ENCODE assay signal across 2 cellular contexts in the genomic region with DNA sequence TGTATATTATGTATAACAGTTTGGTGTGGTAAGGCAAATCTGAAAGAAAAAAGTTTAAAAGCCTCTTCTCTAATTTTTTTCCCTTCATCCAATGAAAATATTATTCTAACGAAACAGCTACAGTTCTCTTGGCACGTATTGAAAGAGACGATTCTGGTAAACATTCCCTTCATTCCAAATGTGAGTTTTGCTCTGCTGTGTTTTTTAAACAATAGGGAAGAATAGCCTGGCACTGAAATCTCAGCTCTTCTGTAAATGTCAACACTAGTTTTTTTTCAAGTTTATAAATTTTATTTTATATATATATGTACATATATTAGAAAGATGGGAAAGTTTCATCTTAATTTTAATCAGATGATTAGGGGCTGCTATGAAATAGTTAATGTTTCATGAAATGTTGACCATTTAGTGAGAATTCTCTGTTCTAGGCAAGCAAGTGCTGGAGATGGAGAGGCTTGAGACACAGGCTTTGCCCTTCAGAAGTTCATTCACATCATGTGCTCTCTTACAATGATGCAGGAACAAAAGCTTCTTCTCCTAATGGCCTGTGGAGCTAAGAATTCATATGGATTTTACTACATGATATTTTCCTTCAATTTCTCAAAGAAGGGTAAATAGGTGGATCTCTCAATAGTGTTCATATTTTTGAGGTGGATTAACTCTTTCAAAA.
TF ChIP-seq lines count a peak whose summit lies in the region.

No MANE protein-coding gene starts in this region.

TF ChIP-seq in HepG2, 621 proteins besides CTCF, POLR2A, EP300 and RAD21:
- TF ChIP-seq SOX13 (IDR thresholded peaks at IDR 0.05): no peak
- peak in 1 of 2 experiments; percentile 64; a peak in 2 of 4 replicates for TF ChIP-seq SOX13 (CRISPR knock-in tag; conservative IDR thresholded peaks at IDR 0.05 in 1 of 2, IDR thresholded peaks at IDR 0.05 in 1 of 2)
- no peak for TF ChIP-seq GFI1 (CRISPR knock-in tag; IDR thresholded peaks at IDR 0.05; ENCODE audit: borderline replicate concordance)
- no peak for TF ChIP-seq ZNF253 (CRISPR knock-in tag; IDR thresholded peaks at IDR 0.05; ENCODE audit: borderline replicate concordance)
- TF ChIP-seq NFKB2 (CRISPR knock-in tag; IDR thresholded peaks at IDR 0.05; ENCODE audit: borderline replicate concordance): no peak
- TF ChIP-seq, protein P1, sequence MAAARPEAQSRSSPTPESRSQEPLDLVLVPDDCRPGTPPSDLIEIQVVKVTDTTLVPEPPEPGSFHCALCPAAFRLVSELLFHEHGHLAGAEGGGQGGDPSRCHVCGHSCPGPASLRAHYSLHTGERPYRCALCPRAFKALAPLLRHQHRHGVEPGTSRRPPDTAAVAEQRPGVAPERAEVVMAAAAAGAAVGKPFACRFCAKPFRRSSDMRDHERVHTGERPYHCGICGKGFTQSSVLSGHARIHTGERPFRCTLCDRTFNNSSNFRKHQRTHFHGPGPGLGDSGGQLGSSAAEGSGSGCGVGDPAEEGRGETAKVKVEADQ (CRISPR knock-in tag; IDR thresholded peaks at IDR 0.05; ENCODE audit: borderline replicate concordance): no peak
- TF ChIP-seq, protein P2, sequence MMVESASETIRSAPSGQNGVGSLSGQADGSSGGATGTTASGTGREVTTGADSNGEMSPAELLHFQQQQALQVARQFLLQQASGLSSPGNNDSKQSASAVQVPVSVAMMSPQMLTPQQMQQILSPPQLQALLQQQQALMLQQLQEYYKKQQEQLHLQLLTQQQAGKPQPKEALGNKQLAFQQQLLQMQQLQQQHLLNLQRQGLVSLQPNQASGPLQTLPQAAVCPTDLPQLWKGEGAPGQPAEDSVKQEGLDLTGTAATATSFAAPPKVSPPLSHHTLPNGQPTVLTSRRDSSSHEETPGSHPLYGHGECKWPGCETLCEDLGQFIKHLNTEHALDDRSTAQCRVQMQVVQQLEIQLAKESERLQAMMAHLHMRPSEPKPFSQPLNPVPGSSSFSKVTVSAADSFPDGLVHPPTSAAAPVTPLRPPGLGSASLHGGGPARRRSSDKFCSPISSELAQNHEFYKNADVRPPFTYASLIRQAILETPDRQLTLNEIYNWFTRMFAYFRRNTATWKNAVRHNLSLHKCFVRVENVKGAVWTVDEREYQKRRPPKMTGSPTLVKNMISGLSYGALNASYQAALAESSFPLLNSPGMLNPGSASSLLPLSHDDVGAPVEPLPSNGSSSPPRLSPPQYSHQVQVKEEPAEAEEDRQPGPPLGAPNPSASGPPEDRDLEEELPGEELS (CRISPR knock-in tag; IDR thresholded peaks at IDR 0.05): no peak
- TF ChIP-seq SOX5 (CRISPR knock-in tag; IDR thresholded peaks at IDR 0.05; ENCODE audit: borderline replicate concordance): peak; percentile 54; the same call in 1 of the 2 replicates
- no peak for TF ChIP-seq ZNF773 (CRISPR knock-in tag; IDR thresholded peaks at IDR 0.05; ENCODE audit: borderline replicate concordance)
- TF ChIP-seq ZNF772 (CRISPR knock-in tag; IDR thresholded peaks at IDR 0.05): no peak
- no peak for TF ChIP-seq YY1 (IDR thresholded peaks at IDR 0.05; ENCODE audit: insufficient read depth, insufficient replicate concordance, low read depth, low read length)
- TF ChIP-seq, protein P3, sequence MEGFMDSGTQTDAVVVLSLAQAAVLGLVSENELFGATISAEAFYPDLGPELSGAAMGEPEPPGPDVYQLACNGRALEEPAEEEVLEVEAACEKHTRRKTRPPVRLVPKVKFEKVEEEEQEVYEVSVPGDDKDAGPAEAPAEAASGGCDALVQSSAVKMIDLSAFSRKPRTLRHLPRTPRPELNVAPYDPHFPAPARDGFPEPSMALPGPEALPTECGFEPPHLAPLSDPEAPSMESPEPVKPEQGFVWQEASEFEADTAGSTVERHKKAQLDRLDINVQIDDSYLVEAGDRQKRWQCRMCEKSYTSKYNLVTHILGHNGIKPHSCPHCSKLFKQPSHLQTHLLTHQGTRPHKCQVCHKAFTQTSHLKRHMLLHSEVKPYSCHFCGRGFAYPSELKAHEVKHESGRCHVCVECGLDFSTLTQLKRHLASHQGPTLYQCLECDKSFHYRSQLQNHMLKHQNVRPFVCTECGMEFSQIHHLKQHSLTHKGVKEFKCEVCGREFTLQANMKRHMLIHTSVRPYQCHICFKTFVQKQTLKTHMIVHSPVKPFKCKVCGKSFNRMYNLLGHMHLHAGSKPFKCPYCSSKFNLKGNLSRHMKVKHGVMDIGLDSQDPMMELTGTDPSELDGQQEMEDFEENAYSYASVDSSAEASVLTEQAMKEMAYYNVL (CRISPR knock-in tag; IDR thresholded peaks at IDR 0.05; ENCODE audit: borderline replicate concordance): no peak

TF ChIP-seq in endothelial cell of umbilical vein, 7 proteins besides CTCF, POLR2A, EP300 and RAD21:
- TF ChIP-seq JUN (IDR thresholded peaks at IDR 0.05; ENCODE audit: borderline replicate concordance, insufficient read depth, insufficient read length, low read depth) (no peak), GATA2 (IDR thresholded peaks at IDR 0.05; ENCODE audit: insufficient read depth, insufficient read length, low read depth, low read length) (no peak), MYC (IDR thresholded peaks at IDR 0.05; ENCODE audit: low read depth, low read length) (no peak), FOS (IDR thresholded peaks at IDR 0.05; ENCODE audit: borderline replicate concordance, insufficient read depth, low read length) (no peak), POLR2AphosphoS5 (IDR thresholded peaks at IDR 0.05; ENCODE audit: insufficient read depth, low read depth, low read length) (no peak), EZH2 (IDR thresholded peaks at IDR 0.05; ENCODE audit: borderline replicate concordance, low read depth, low read length, severe bottlenecking) (no peak)
- TF ChIP-seq, protein P4, sequence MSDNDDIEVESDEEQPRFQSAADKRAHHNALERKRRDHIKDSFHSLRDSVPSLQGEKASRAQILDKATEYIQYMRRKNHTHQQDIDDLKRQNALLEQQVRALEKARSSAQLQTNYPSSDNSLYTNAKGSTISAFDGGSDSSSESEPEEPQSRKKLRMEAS (IDR thresholded peaks at IDR 0.05; ENCODE audit: insufficient read depth, insufficient read length): no peak
